Comparison of ENCODE assay signal across 8 cellular contexts in the genomic region with DNA sequence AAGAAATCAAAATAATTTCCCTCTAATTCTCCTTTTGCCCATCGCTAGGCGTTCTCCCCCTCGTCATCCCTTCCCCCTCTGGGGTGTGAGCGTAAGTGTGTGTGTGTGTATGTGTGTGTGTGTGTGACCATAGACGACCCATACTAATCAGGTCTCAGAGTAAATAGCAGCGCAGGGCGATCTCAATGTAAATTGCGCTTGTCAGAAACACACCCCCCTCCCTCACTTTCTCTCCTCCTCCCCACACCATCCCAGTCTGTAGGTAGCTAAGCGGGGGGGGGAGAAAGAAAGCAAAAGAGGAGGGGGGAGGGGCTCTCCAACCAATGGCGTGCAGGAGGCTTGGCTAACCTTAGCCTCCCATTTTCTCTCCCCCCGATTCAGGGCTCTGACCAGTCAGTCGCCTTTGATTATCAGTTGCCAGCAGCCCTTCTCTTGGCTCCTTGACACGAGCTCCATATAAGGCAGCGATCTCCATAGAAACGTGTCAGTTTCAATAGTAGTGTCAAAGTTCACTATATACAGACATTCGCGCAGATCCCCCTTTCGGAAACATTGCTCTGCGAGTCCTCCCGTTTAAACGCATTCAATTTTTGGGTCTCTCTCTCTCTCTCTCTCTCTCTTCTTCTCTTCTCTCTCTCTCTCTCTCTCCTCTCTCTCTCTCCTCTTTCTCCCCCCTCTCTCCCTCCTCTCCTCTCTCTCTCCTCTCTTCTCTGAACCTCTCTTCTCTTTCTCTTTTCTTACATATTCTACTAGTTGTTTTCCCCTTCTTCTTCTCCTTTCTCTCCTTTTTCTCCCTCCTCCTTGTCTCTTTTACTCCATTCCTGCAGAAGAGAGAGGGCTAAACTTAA. TPM values are rescaled to one million over a fixed set of nuclear protein-coding genes. Genes with fewer than 3 reads are reported as not detected.
DNase-seq lines count a peak whose midpoint lies in the region; ATAC-seq and TF ChIP-seq lines count a peak whose summit lies in the region.

A gene (plus strand): TSS at position 546 of the 848 bp plus-strand sequence. CDS start 1,802 bp downstream, outside the sequence.

- TF ChIP-seq CTCF in BE2C (IDR thresholded peaks at IDR 0.05; ENCODE audit: low read depth, low read length) (no peak), retinal pigment epithelial cell (conservative IDR thresholded peaks at IDR 0.05; ENCODE audit: low read depth, low read length) (no peak)

- H3K4me1 ChIP-seq in BE2C (no peaks in the 10 kb centered on the region), HAP-1 (peaks cover 18% of the 10 kb centered on the region)

- H3K9me3 ChIP-seq in BE2C: no peaks in the 10 kb centered on the region
- no peaks in the 10 kb centered on the region for H3K9me3 ChIP-seq in HAP-1

- ATAC-seq in GM18498 (IDR thresholded peaks at IDR 0.05; ENCODE audit: unreplicated experiment) (no peak), HG03175 (IDR thresholded peaks at IDR 0.05; ENCODE audit: unreplicated experiment) (no peak)

- DNase-seq in BE2C (peak; percentile 90), HAP-1 (ENCODE audit: low spot score in 2 of 2) (peak; percentile 94 to 98), NCI-H226 (peak; percentile 99), amniotic epithelial cell (ENCODE audit: low read depth) (peak; percentile 99), hippocampal formation (lab: John Stamatoyannopoulos, UW) (peak; percentile 41 to 69), retinal pigment epithelial cell (ENCODE audit: low read depth) (peak; percentile 95)

- H3K36me3 ChIP-seq in BE2C (peaks cover 4% of the 10 kb centered on the region), HAP-1 (replicated peaks) (no peaks in the 10 kb centered on the region)

- in situ Hi-C loops in HAP-1 (cut with MboI; ENCODE audit: low sequenced_read_pairs): loop anchor here (5.0 kb wide), 1 partner anchor 309 kb away; no protein-coding TSS in a partner anchor

- H3K4me3 ChIP-seq in BE2C (ENCODE audit: low read depth, low read length) (peak within 1 kb of the TSS; percentile 93), HAP-1 (peak within 1 kb of the TSS; percentile 48), retinal pigment epithelial cell (ENCODE audit: low read length) (peak within 1 kb of the TSS; percentile 93)

- no peaks in the 10 kb centered on the region for H3K27me3 ChIP-seq in BE2C
- no peaks in the 10 kb centered on the region for H3K27me3 ChIP-seq in HAP-1 (ENCODE audit: low read depth)

RNA-seq across cellular contexts. Expression of the gene that starts here (rescaled TPM):
- polyA plus RNA-seq in BE2C (2012; ENCODE audit: insufficient read depth, insufficient read length, low read depth): 13.1 TPM
